Comparison of ENCODE assay signal across 10 cellular contexts in genomic region chr7:102404862-102405188, GRCh38. TPM values are rescaled to one million over a fixed set of nuclear protein-coding genes. Genes with fewer than 3 reads are reported as not detected.
DNase-seq lines count a peak whose midpoint lies in the region; ATAC-seq and TF ChIP-seq lines count a peak whose summit lies in the region.
"Not testable (repeated sequence)": the region's sequence is repeated elsewhere in the genome, so short reads cannot be mapped to it uniquely, and the experiment has no call there.
"Had no signal": no experiment of that assay in that cellular context is flagged by ENCODE, and none has a peak within 500 bp of the region (broad histone marks: within the 10 kb centered on the region; RNA-seq: fewer than 3 reads in every experiment).

No MANE protein-coding gene starts in this region.

- not testable (repeated sequence) for H3F3A ChIP-seq in neural cell (ENCODE audit: insufficient read depth, low read length, poor library complexity, severe bottlenecking)

- not testable (repeated sequence) for H3K4me3 Mint-ChIP-seq in CD4-positive, alpha-beta memory T cell; activated CD8-positive, alpha-beta T cell treated with anti-CD3 and anti-CD28 coated beads for 36 hours; endodermal cell

- H3K9me3 Mint-ChIP-seq in CD4-positive, alpha-beta memory T cell; activated CD8-positive, alpha-beta T cell treated with anti-CD3 and anti-CD28 coated beads for 36 hours: not testable (repeated sequence)
- peaks cover 13% of the 10 kb centered on the region for H3K9me3 Mint-ChIP-seq in endodermal cell

- TF ChIP-seq CTCF in 22Rv1 (IDR thresholded peaks at IDR 0.05) (peak; percentile 65), LNCAP (IDR thresholded peaks at IDR 0.05) (peak; percentile 16; the same call in 1 of the 2 replicates), RWPE1 (conservative IDR thresholded peaks at IDR 0.05; ENCODE audit: low read depth) (peak; percentile 59), endodermal cell (conservative IDR thresholded peaks at IDR 0.05) (peak; percentile 9), neural cell (IDR thresholded peaks at IDR 0.05; ENCODE audit: poor library complexity, severe bottlenecking) (peak; percentile 20)
- TF ChIP-seq CTCF in activated CD8-positive, alpha-beta T cell treated with anti-CD3 and anti-CD28 coated beads for 36 hours (IDR thresholded peaks at IDR 0.05) = peak; percentile 49

- H4K20me1 ChIP-seq in neural cell (ENCODE audit: insufficient read depth) = not testable (repeated sequence)

- TF ChIP-seq RAD21 in neural cell (conservative IDR thresholded peaks at IDR 0.05) = not testable (repeated sequence)

- not testable (repeated sequence) for H3K27me3 ChIP-seq in CD4-positive, alpha-beta memory T cell (ENCODE audit: insufficient read depth, low read length); endodermal cell (ENCODE audit: control insufficient read depth, insufficient read depth, low read length, poor library complexity, severe bottlenecking); neural cell (ENCODE audit: insufficient read depth, low read depth, low read length)

- not testable (repeated sequence) for H3K4me2 ChIP-seq in neural cell (ENCODE audit: low read length)

- H3K36me3 ChIP-seq in CD4-positive, alpha-beta memory T cell (ENCODE audit: insufficient read depth, low read length) = peaks cover 75% of the 10 kb centered on the region
- H3K36me3 ChIP-seq in endodermal cell (ENCODE audit: control insufficient read depth, insufficient read depth, low read length) (peaks cover 95% of the 10 kb centered on the region), neural cell (ENCODE audit: insufficient read depth, low read length) (peaks cover 17% of the 10 kb centered on the region)

- POLR2A ChIA-PET in CD4-positive, alpha-beta memory T cell (lab: Charles Lee; ENCODE audit: partially characterized antibody) = interaction anchor here (1.1 to 16.6 kb wide), 8 partner anchors 9 to 62 kb away, joined by 3 to 496 read pairs (median 5); partner anchors contain the start of genes ALKBH4, LRWD1, ORAI2 and PRKRIP1
- POLR2A ChIA-PET in RWPE1 (lab: Yijun Ruan, JAX; ENCODE audit: low non-redundant PET) = not testable (repeated sequence)
- POLR2A ChIA-PET in activated CD8-positive, alpha-beta T cell treated with anti-CD3 and anti-CD28 coated beads for 36 hours (lab: Charles Lee) = interaction anchor here (0.5 to 1.6 kb wide), 4 partner anchors 8 to 1186 kb away, joined by 3 to 5 read pairs (median 3); no protein-coding TSS in a partner anchor

- H3K27ac ChIP-seq in 22Rv1; CD4-positive, alpha-beta memory T cell (ENCODE audit: low read depth, low read length); RWPE1; endodermal cell (ENCODE audit: low read depth, low read length); neural cell (ENCODE audit: low read length): not testable (repeated sequence)

- H3K79me2 ChIP-seq in neural cell (replicated peaks; ENCODE audit: insufficient read depth, low read length) = not testable (repeated sequence)

- H3K27ac Mint-ChIP-seq in CD4-positive, alpha-beta memory T cell = peak overlapping the region in 5 of 7 donors; percentile 29 to 79 (median 71)
- H3K27ac Mint-ChIP-seq in activated CD8-positive, alpha-beta T cell treated with anti-CD3 and anti-CD28 coated beads for 36 hours; endodermal cell: not testable (repeated sequence)

- H3K9me3 ChIP-seq in CD4-positive, alpha-beta memory T cell (ENCODE audit: control insufficient read depth in 1 of 2, low read length in 2 of 2); neural cell (ENCODE audit: low read length): not testable (repeated sequence)
- H3K9me3 ChIP-seq in endodermal cell (ENCODE audit: control insufficient read depth, low read length) = peaks cover 15% of the 10 kb centered on the region

- not testable (repeated sequence) for H3K4me3 ChIP-seq in CD4-positive, alpha-beta memory T cell (ENCODE audit: low read length in 2 of 2); endodermal cell (ENCODE audit: low read length); neural cell (ENCODE audit: low read length)

- not testable (repeated sequence) for H3K4me1 Mint-ChIP-seq in CD4-positive, alpha-beta memory T cell; activated CD8-positive, alpha-beta T cell treated with anti-CD3 and anti-CD28 coated beads for 36 hours (ENCODE audit: low read depth); endodermal cell

- peaks cover 55 to 65% of the 10 kb centered on the region in 2 donors for H3K36me3 Mint-ChIP-seq in CD4-positive, alpha-beta memory T cell
- H3K36me3 Mint-ChIP-seq in activated CD8-positive, alpha-beta T cell treated with anti-CD3 and anti-CD28 coated beads for 36 hours (ENCODE audit: low read depth) = peaks cover 58% of the 10 kb centered on the region
- H3K36me3 Mint-ChIP-seq in endodermal cell (ENCODE audit: low read depth) = peaks cover 81% of the 10 kb centered on the region

- intact Hi-C loops in CD4-positive, alpha-beta memory T cell (cut with micrococcal nuclease) = loop anchor here (1.0 kb wide), 2 partner anchors 44 to 60 kb away; no protein-coding TSS in a partner anchor
- intact Hi-C loops in activated CD8-positive, alpha-beta T cell treated with anti-CD3 and anti-CD28 coated beads for 36 hours (cut with micrococcal nuclease) = loop anchor here (5.0 kb wide), 1 partner anchor 47 kb away; no protein-coding TSS in a partner anchor

- not testable (repeated sequence) for H3K9ac ChIP-seq in endodermal cell (ENCODE audit: extremely low read depth, low read length, poor library complexity, severe bottlenecking); neural cell (ENCODE audit: low read length)

- CTCF ChIA-PET in CD4-positive, alpha-beta memory T cell (lab: Charles Lee; ENCODE audit: partially characterized antibody) = interaction anchor here (0.6 to 5.5 kb wide), 16 partner anchors 9 to 127 kb away, joined by 3 to 96 read pairs (median 8); partner anchors contain the start of genes ALKBH4, ORAI2 and PRKRIP1
- CTCF ChIA-PET in RWPE1 (lab: Yijun Ruan, JAX) = interaction anchor here (0.6 to 1.6 kb wide), 5 partner anchors 9 to 581 kb away, joined by 3 to 4 read pairs (median 4); no protein-coding TSS in a partner anchor
- CTCF ChIA-PET in activated CD8-positive, alpha-beta T cell treated with anti-CD3 and anti-CD28 coated beads for 36 hours (lab: Charles Lee) = interaction anchor here (0.8 to 4.2 kb wide), 18 partner anchors 8 to 1128 kb away, joined by 3 to 34 read pairs (median 5); partner anchors contain the start of gene PRKRIP1

- not testable (repeated sequence) for ATAC-seq in activated CD8-positive, alpha-beta T cell treated with anti-CD3 and anti-CD28 coated beads for 36 hours

- TF ChIP-seq EP300 in neural cell (conservative IDR thresholded peaks at IDR 0.05; ENCODE audit: poor library complexity, severe bottlenecking) = not testable (repeated sequence)

- H3K27me3 Mint-ChIP-seq in CD4-positive, alpha-beta memory T cell; activated CD8-positive, alpha-beta T cell treated with anti-CD3 and anti-CD28 coated beads for 36 hours; endodermal cell (ENCODE audit: insufficient read depth): not testable (repeated sequence)

- not testable (repeated sequence) for H2AFZ ChIP-seq in neural cell (ENCODE audit: low read depth, low read length)

- not testable (repeated sequence) for H3K9me2 ChIP-seq in neural cell (ENCODE audit: insufficient read depth, low read length)

- WGBS in endodermal cell (ENCODE audit: insufficient coverage in 1 of 2, insufficient read length in 1 of 2), 2 experiments = 97% methylated on average over 3 to 5 of the region's 5 CpGs

- not testable (repeated sequence) for DNase-seq in CD4-positive, alpha-beta memory T cell; RWPE1 (ENCODE audit: low spot score); activated CD8-positive, alpha-beta T cell treated with anti-CD3 and anti-CD28 coated beads for 36 hours; endodermal cell

- H3K4me1 ChIP-seq in CD4-positive, alpha-beta memory T cell (ENCODE audit: insufficient read depth, low read length); endodermal cell (ENCODE audit: control insufficient read depth, insufficient read depth, low read length): not testable (repeated sequence)

RNA-seq across cellular contexts. Expression of gene PRKRIP1, which starts 8.7 kb away (rescaled TPM):
- total RNA-seq in CD4-positive, alpha-beta memory T cell = 10 to 100 TPM; 43.2 to 47.6 TPM
- 10 to 100 TPM in 1 of 2 donors, 1 to 10 TPM in 1; 9.7 to 21.7 TPM for polyA plus RNA-seq in CD4-positive, alpha-beta memory T cell
- total RNA-seq in activated CD8-positive, alpha-beta T cell treated with anti-CD3 and anti-CD28 coated beads for 36 hours = 10 to 100 TPM; 29.8 to 33.6 TPM
- 10 to 100 TPM; 30.3 to 35.0 TPM for total RNA-seq in endodermal cell
- 34.9 TPM for polyA plus RNA-seq in endodermal cell (2013, experiment 1 of 2)
- 29.8 TPM for polyA plus RNA-seq in endodermal cell (2013, experiment 2 of 2)
- 113 and 114 TPM in 2 replicates for polyA plus RNA-seq in neural cell
- polyA minus RNA-seq in neural cell = 46.5 and 48.5 TPM in 2 replicates

RNA-seq across cellular contexts. Expression of gene ORAI2, which starts 28.6 kb away (rescaled TPM):
- total RNA-seq in CD4-positive, alpha-beta memory T cell = 10 to 100 TPM; 29.0 to 31.6 TPM
- polyA plus RNA-seq in CD4-positive, alpha-beta memory T cell = 10 to 100 TPM; 42.9 to 53.3 TPM
- 10 to 100 TPM; 29.4 to 35.8 TPM for total RNA-seq in activated CD8-positive, alpha-beta T cell treated with anti-CD3 and anti-CD28 coated beads for 36 hours
- 10 to 100 TPM; 24.3 to 26.1 TPM for total RNA-seq in endodermal cell
- 27.6 TPM for polyA plus RNA-seq in endodermal cell (2013, experiment 1 of 2)
- polyA plus RNA-seq in endodermal cell (2013, experiment 2 of 2) = 28.1 TPM
- polyA plus RNA-seq in neural cell = 36.3 and 52.0 TPM in 2 replicates
- 46.3 and 49.3 TPM in 2 replicates for polyA minus RNA-seq in neural cell

RNA-seq across cellular contexts. Expression of gene SPDYE6, which starts 48.6 kb away (rescaled TPM):
- total RNA-seq in CD4-positive, alpha-beta memory T cell = not detected
- under 1 TPM; 0.14 to 0.73 TPM for polyA plus RNA-seq in CD4-positive, alpha-beta memory T cell
- not detected for total RNA-seq in activated CD8-positive, alpha-beta T cell treated with anti-CD3 and anti-CD28 coated beads for 36 hours
- not detected for total RNA-seq in endodermal cell
- polyA plus RNA-seq in endodermal cell (2013, experiment 1 of 2) = not detected
- polyA plus RNA-seq in endodermal cell (2013, experiment 2 of 2) = not detected
- polyA plus RNA-seq in neural cell = not detected in 2 replicates
- not detected in 2 replicates for polyA minus RNA-seq in neural cell
- total RNA-seq: Caco-2; CD8-positive, alpha-beta memory T cell; H1 had no signal
- polyA plus RNA-seq: H1 had no signal

RNA-seq across cellular contexts. Expression of gene ALKBH4, which starts 59.8 kb away (rescaled TPM):
- total RNA-seq in CD4-positive, alpha-beta memory T cell = 10 to 100 TPM; 11.8 to 11.9 TPM
- 10 to 100 TPM; 15.7 to 16.6 TPM for polyA plus RNA-seq in CD4-positive, alpha-beta memory T cell
- total RNA-seq in activated CD8-positive, alpha-beta T cell treated with anti-CD3 and anti-CD28 coated beads for 36 hours = 1 to 10 TPM; 6.0 to 6.9 TPM
- total RNA-seq in endodermal cell = 10 to 100 TPM; 16.2 to 17.2 TPM
- 10.3 TPM for polyA plus RNA-seq in endodermal cell (2013, experiment 1 of 2)
- polyA plus RNA-seq in endodermal cell (2013, experiment 2 of 2) = 10.9 TPM
- 27.2 and 28.2 TPM in 2 replicates for polyA plus RNA-seq in neural cell
- 23.1 and 26.2 TPM in 2 replicates for polyA minus RNA-seq in neural cell

RNA-seq across cellular contexts. Expression of gene LRWD1, which starts 60.0 kb away (rescaled TPM):
- 10 to 100 TPM; 26.0 to 28.5 TPM for total RNA-seq in CD4-positive, alpha-beta memory T cell
- 10 to 100 TPM; 12.9 to 15.2 TPM for polyA plus RNA-seq in CD4-positive, alpha-beta memory T cell
- total RNA-seq in activated CD8-positive, alpha-beta T cell treated with anti-CD3 and anti-CD28 coated beads for 36 hours = 10 to 100 TPM; 12.3 to 12.7 TPM
- total RNA-seq in endodermal cell = 10 to 100 TPM; 30.9 to 43.5 TPM
- polyA plus RNA-seq in endodermal cell (2013, experiment 1 of 2) = 21.3 TPM
- 22.8 TPM for polyA plus RNA-seq in endodermal cell (2013, experiment 2 of 2)
- 85.5 and 108 TPM in 2 replicates for polyA plus RNA-seq in neural cell
- 46.4 and 63.1 TPM in 2 replicates for polyA minus RNA-seq in neural cell

Comparison
In these comparisons a context has a peak if more than half of its experiments do, and no peak if none do; other contexts are left out.
1. CTCF ChIP-seq: peak in every context shown above with its lines; median percentile 65 in 22Rv1; 59 in RWPE1; 49 in activated CD8-positive, alpha-beta T cell treated with anti-CD3 and anti-CD28 coated beads for 36 hours; 20 in neural cell; 16 in LNCAP; 9 in endodermal cell.